ENCODE assay signal across 26 cellular contexts in genomic region chr21:44272231-44272858, GRCh38. TPM values are rescaled to one million over a fixed set of nuclear protein-coding genes. Genes with fewer than 3 reads are reported as not detected.
"Had no signal": no experiment of that assay in that cellular context is flagged by ENCODE, and none has a peak within 500 bp of the region (broad histone marks: within the 10 kb centered on the region; RNA-seq: fewer than 3 reads in every experiment).

No MANE protein-coding gene starts in this region.

- H3K27me3 Mint-ChIP-seq: naive B cell, T-cell had no signal

- H3K27me3 ChIP-seq: breast epithelium, right lobe of liver, testis, transverse colon had no signal

- H3K27ac ChIP-seq: breast epithelium, esophagus muscularis mucosa, right lobe of liver, skin epidermis, testis, transverse colon had no signal

- DNase-seq: activated CD4-positive, alpha-beta T cell treated with anti-CD3 and anti-CD28 coated beads for 4 hours; activated CD4-positive, alpha-beta T cell treated with anti-CD3 and anti-CD28 coated beads, Interleukin-2, amount 50 U/mL, for 4 hours; activated naive CD4-positive, alpha-beta T cell; activated T-cell treated with anti-CD3 and anti-CD28 coated beads for 4 hours; activated T-cell treated with anti-CD3 and anti-CD28 coated beads, Interleukin-2, amount 50 U/mL, for 72 hours; central memory CD4-positive, alpha-beta T cell; endodermal cell; foreskin melanocyte; mammary epithelial cell; naive B cell; stimulated activated CD4-positive, alpha-beta T cell treated with anti-CD3 and anti-CD28 coated beads, Interleukin-4, amount 100 ng/mL, for 24 hours; stimulated activated CD8-positive, alpha-beta memory T cell treated with anti-CD3 and anti-CD28 coated beads, Interleukin-4, amount 100 ng/mL, for 48 hours; stimulated activated naive CD4-positive, alpha-beta T cell; T-cell; testis; transverse colon had no signal

- H3K4me3 Mint-ChIP-seq: activated T-cell treated with anti-CD3 and anti-CD28 coated beads, Interleukin-2, amount 50 U/mL, for 72 hours; endodermal cell; naive B cell; neural crest cell; T-cell had no signal

- H3K36me3 Mint-ChIP-seq: activated naive CD4-positive, alpha-beta T cell treated with anti-CD3 and anti-CD28 coated beads, Interleukin-2, amount 50 U/mL, for 72 hours; naive B cell; T-cell had no signal

- H3K9me3 Mint-ChIP-seq: activated naive CD4-positive, alpha-beta T cell treated with anti-CD3 and anti-CD28 coated beads, Interleukin-2, amount 50 U/mL, for 72 hours; activated T-cell treated with anti-CD3 and anti-CD28 coated beads, Interleukin-2, amount 50 U/mL, for 72 hours; naive B cell; T-cell had no signal

- H3K27ac Mint-ChIP-seq: activated naive CD4-positive, alpha-beta T cell treated with anti-CD3 and anti-CD28 coated beads, Interleukin-2, amount 50 U/mL, for 72 hours; activated T-cell treated with anti-CD3 and anti-CD28 coated beads, Interleukin-2, amount 50 U/mL, for 72 hours; endodermal cell; T-cell had no signal

- H3K4me1 Mint-ChIP-seq: neural crest cell, T-cell had no signal

- ATAC-seq: activated naive CD4-positive, alpha-beta T cell treated with anti-CD3 and anti-CD28 coated beads, Interleukin-2, amount 50 U/mL, for 72 hours; activated T-cell treated with anti-CD3 and anti-CD28 coated beads, Interleukin-2, amount 50 U/mL, for 72 hours; T-cell had no signal

- H3K36me3 ChIP-seq: breast epithelium, esophagus muscularis mucosa, right lobe of liver, transverse colon had no signal

- H3K4me3 ChIP-seq: breast epithelium, esophagus muscularis mucosa, right lobe of liver, skin epidermis, testis, transverse colon had no signal

- H3K9me3 ChIP-seq: breast epithelium, esophagus muscularis mucosa, right lobe of liver, testis, transverse colon had no signal

- H3K4me1 ChIP-seq: breast epithelium, esophagus muscularis mucosa, right lobe of liver, testis, transverse colon had no signal

RNA-seq across cellular contexts. Expression of gene DNMT3L, which starts 10.6 kb away (rescaled TPM):
- total RNA-seq: activated naive CD4-positive, alpha-beta T cell treated with anti-CD3 and anti-CD28 coated beads, Interleukin-2, amount 50 U/mL, for 72 hours; activated T-cell treated with anti-CD3 and anti-CD28 coated beads, Interleukin-2, amount 50 U/mL, for 72 hours; breast epithelium; esophagus muscularis mucosa; glomerular endothelial cell; mammary epithelial cell; mucosa of gallbladder; neural crest cell; omental fat pad; T-cell; transverse colon had no signal
- polyA plus RNA-seq: mammary epithelial cell had no signal

RNA-seq across cellular contexts. Expression of gene AIRE, which starts 13.3 kb away (rescaled TPM):
- total RNA-seq: activated naive CD4-positive, alpha-beta T cell treated with anti-CD3 and anti-CD28 coated beads, Interleukin-2, amount 50 U/mL, for 72 hours; activated T-cell treated with anti-CD3 and anti-CD28 coated beads, Interleukin-2, amount 50 U/mL, for 72 hours; breast epithelium; esophagus muscularis mucosa; glomerular endothelial cell; mammary epithelial cell; neural crest cell; right lobe of liver; transverse colon had no signal
- polyA plus RNA-seq: liver, mammary epithelial cell had no signal
